15 cellular contexts compared by ENCODE assay signal in the genomic region with DNA sequence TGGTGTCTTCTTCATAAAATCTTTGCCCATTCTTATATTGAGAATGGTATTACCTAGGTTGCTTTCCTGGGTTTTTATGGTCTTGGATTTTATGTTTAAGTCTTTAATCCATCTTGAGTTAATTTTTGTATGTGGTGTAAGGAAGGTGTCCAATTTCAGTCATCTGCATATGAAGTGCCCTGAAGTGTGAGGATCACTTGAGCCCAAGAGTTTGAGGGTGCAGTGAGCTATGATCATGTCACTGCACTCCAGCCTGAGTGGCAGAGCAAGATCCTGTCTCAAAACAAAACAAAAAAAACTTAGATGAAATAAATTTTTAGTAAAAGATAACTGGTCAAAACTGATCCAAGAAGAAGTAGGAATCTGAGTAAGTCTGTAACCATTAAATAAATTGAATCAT.
DNase-seq lines count a peak whose midpoint lies in the region; ATAC-seq and TF ChIP-seq lines count a peak whose summit lies in the region.
"Had no signal": no experiment of that assay in that cellular context is flagged by ENCODE, and none has a peak within 500 bp of the region (broad histone marks: within the 10 kb centered on the region; RNA-seq: fewer than 3 reads in every experiment).

No MANE protein-coding gene starts in this region.

- H3K36me3 Mint-ChIP-seq in GM23338 (ENCODE audit: low read depth) = peaks cover 8% of the 10 kb centered on the region; the same call in 2 of the 3 replicates
- H3K36me3 Mint-ChIP-seq: CD4-positive, CD25-positive, alpha-beta regulatory T cell had no signal

- H3K27ac ChIP-seq in GM23338 (ENCODE audit: low read depth) (no peak overlapping the region), thyroid gland (peak overlapping the region in 2 of 3 donors; percentile 15 to 42)
- H3K27ac ChIP-seq: BLaER1 treated with 17β-estradiol and CSF1 and Interleukin-3, amounts not matched to agents 10 nM and 100 nM; HL-60 had no signal

- no peak for TF ChIP-seq POLR2A in thyroid gland (IDR thresholded peaks at IDR 0.05)

- no peak overlapping the region for H3K27ac Mint-ChIP-seq in GM23338
- H3K27ac Mint-ChIP-seq: CD4-positive, CD25-positive, alpha-beta regulatory T cell had no signal

- ATAC-seq in GM23338 (no peak; the same call in 2 of the 3 replicates), left colon (no peak)

- intact Hi-C loops in thyroid gland (cut with DNase I) (no loop called here), left colon (cut with DNase I, micrococcal nuclease) (no loop called here)

- H4K20me1 ChIP-seq in GM23338 (replicated peaks; ENCODE audit: insufficient read depth) = no peaks in the 10 kb centered on the region
- H4K20me1 ChIP-seq: BLaER1 treated with 17β-estradiol and CSF1 and Interleukin-3, amounts not matched to agents 10 nM and 100 nM had no signal

- peaks cover 24% of the 10 kb centered on the region for H3K4me1 Mint-ChIP-seq in GM23338
- H3K4me1 Mint-ChIP-seq: CD4-positive, CD25-positive, alpha-beta regulatory T cell had no signal

- TF ChIP-seq CTCF in GM23338 (conservative IDR thresholded peaks at IDR 0.05; ENCODE audit: low read depth in 2 of 2) = no peak
- no peak for TF ChIP-seq CTCF in thyroid gland (IDR thresholded peaks at IDR 0.05)

- no peaks in the 10 kb centered on the region for H3F3A ChIP-seq in GM23338 (replicated peaks; ENCODE audit: low read depth)

- H3K27me3 ChIP-seq in GM23338 (ENCODE audit: insufficient read depth) (no peaks in the 10 kb centered on the region), thyroid gland (no peaks in the 10 kb centered on the region)
- H3K27me3 ChIP-seq: BLaER1 treated with 17β-estradiol and CSF1 and Interleukin-3, amounts not matched to agents 10 nM and 100 nM had no signal

- DNase-seq in DMS79 (lab: John Stamatoyannopoulos, UW) (peak; percentile 0), GM23338 (ENCODE audit: low spot score) (no peak), NCI-H524 treated with DMSO at 0.1 percent for 48 hours (lab: John Stamatoyannopoulos, UW) (peak; percentile 77), thyroid gland (peak; percentile 27 to 37), left colon (no peak), SKM-1 (lab: John Stamatoyannopoulos, UW; ENCODE audit: unreplicated experiment) (no peak), DMS 273 (lab: John Stamatoyannopoulos, UW; ENCODE audit: unreplicated experiment) (no peak)
- DNase-seq: ACHN; Calu3; CD4-positive, CD25-positive, alpha-beta regulatory T cell; DND-41; GF-D8; H7 had no signal

- peaks cover 15% of the 10 kb centered on the region; the same call in 2 of the 3 replicates for H3K9me3 Mint-ChIP-seq in GM23338

- H3K4me3 Mint-ChIP-seq in GM23338 = no peak overlapping the region
- H3K4me3 Mint-ChIP-seq: CD4-positive, CD25-positive, alpha-beta regulatory T cell had no signal

- no peaks in the 10 kb centered on the region for H3K27me3 Mint-ChIP-seq in GM23338 (ENCODE audit: insufficient read depth, low read depth, poor library complexity)

- no peaks in the 10 kb centered on the region for H3K79me2 ChIP-seq in GM23338 (replicated peaks; ENCODE audit: insufficient read depth)

- no peaks in the 10 kb centered on the region for H3K9me2 ChIP-seq in GM23338 (ENCODE audit: insufficient read depth)

- H3K36me3 ChIP-seq in GM23338 (ENCODE audit: insufficient read depth) (no peaks in the 10 kb centered on the region), thyroid gland (no peaks in the 10 kb centered on the region)
- H3K36me3 ChIP-seq: BLaER1 treated with 17β-estradiol and CSF1 and Interleukin-3, amounts not matched to agents 10 nM and 100 nM had no signal

- H3K4me3 ChIP-seq in GM23338 = no peak overlapping the region
- H3K4me3 ChIP-seq in thyroid gland (replicated peaks in 1 of 3) = no peak overlapping the region
- H3K4me3 ChIP-seq: BLaER1 treated with 17β-estradiol and CSF1 and Interleukin-3, amounts not matched to agents 10 nM and 100 nM had no signal

- H2AFZ ChIP-seq in GM23338 = no peak overlapping the region

- peak overlapping the region; percentile 17; the same call in 1 of the 2 replicates for H3K4me2 ChIP-seq in GM23338

- H3K9me3 ChIP-seq in thyroid gland = no peaks in the 10 kb centered on the region

- peaks cover 16% of the 10 kb centered on the region for H3K4me1 ChIP-seq in GM23338 (ENCODE audit: insufficient read depth)
- H3K4me1 ChIP-seq in thyroid gland = peaks cover 11 to 16% of the 10 kb centered on the region in 2 donors

TF ChIP-seq in GM23338, 12 proteins besides CTCF, POLR2A, EP300 and RAD21 (continues in another document):
- no peak for TF ChIP-seq POLR2AphosphoS5 (IDR thresholded peaks at IDR 0.05; ENCODE audit: low read depth)
- TF ChIP-seq EZH2 (IDR thresholded peaks at IDR 0.05; ENCODE audit: low read depth, unreplicated experiment) = no peak
- TF ChIP-seq, protein P1, sequence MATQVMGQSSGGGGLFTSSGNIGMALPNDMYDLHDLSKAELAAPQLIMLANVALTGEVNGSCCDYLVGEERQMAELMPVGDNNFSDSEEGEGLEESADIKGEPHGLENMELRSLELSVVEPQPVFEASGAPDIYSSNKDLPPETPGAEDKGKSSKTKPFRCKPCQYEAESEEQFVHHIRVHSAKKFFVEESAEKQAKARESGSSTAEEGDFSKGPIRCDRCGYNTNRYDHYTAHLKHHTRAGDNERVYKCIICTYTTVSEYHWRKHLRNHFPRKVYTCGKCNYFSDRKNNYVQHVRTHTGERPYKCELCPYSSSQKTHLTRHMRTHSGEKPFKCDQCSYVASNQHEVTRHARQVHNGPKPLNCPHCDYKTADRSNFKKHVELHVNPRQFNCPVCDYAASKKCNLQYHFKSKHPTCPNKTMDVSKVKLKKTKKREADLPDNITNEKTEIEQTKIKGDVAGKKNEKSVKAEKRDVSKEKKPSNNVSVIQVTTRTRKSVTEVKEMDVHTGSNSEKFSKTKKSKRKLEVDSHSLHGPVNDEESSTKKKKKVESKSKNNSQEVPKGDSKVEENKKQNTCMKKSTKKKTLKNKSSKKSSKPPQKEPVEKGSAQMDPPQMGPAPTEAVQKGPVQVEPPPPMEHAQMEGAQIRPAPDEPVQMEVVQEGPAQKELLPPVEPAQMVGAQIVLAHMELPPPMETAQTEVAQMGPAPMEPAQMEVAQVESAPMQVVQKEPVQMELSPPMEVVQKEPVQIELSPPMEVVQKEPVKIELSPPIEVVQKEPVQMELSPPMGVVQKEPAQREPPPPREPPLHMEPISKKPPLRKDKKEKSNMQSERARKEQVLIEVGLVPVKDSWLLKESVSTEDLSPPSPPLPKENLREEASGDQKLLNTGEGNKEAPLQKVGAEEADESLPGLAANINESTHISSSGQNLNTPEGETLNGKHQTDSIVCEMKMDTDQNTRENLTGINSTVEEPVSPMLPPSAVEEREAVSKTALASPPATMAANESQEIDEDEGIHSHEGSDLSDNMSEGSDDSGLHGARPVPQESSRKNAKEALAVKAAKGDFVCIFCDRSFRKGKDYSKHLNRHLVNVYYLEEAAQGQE (IDR thresholded peaks at IDR 0.05; ENCODE audit: unreplicated experiment) = no peak
- TF ChIP-seq ZNF331 (CRISPR knock-in tag; IDR thresholded peaks at IDR 0.05; ENCODE audit: low read depth) = no peak
- TF ChIP-seq STAT1 (IDR thresholded peaks at IDR 0.05; ENCODE audit: unreplicated experiment) = no peak
- TF ChIP-seq EZH2phosphoT487 (IDR thresholded peaks at IDR 0.05; ENCODE audit: unreplicated experiment) = no peak
- TF ChIP-seq, protein P2, sequence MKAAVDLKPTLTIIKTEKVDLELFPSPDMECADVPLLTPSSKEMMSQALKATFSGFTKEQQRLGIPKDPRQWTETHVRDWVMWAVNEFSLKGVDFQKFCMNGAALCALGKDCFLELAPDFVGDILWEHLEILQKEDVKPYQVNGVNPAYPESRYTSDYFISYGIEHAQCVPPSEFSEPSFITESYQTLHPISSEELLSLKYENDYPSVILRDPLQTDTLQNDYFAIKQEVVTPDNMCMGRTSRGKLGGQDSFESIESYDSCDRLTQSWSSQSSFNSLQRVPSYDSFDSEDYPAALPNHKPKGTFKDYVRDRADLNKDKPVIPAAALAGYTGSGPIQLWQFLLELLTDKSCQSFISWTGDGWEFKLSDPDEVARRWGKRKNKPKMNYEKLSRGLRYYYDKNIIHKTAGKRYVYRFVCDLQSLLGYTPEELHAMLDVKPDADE (IDR thresholded peaks at IDR 0.05) = no peak

Comparison
In these comparisons a context has a peak if more than half of its experiments do, and no peak if none do; other contexts are left out.
1. DNase-seq: peak in DMS79 (single experiment), NCI-H524 treated with DMSO at 0.1 percent for 48 hours (single experiment) and thyroid gland (2 of 2); none in GM23338 (single experiment), left colon (0 of 2), SKM-1 (single experiment) and DMS 273 (single experiment).